In genomic region chr9:86979686-86980085, GRCh38 we compare ENCODE assay signal across 21 cellular contexts. TPM values are rescaled to one million over a fixed set of nuclear protein-coding genes. Genes with fewer than 3 reads are reported as not detected.
DNase-seq lines count a peak whose midpoint lies in the region; ATAC-seq and TF ChIP-seq lines count a peak whose summit lies in the region.
"Had no signal": no experiment of that assay in that cellular context is flagged by ENCODE, and none has a peak within 500 bp of the region (broad histone marks: within the 10 kb centered on the region; RNA-seq: fewer than 3 reads in every experiment).

No MANE protein-coding gene starts in this region.

- no peak for ATAC-seq in RWPE2 (ENCODE audit: low read depth)
- ATAC-seq in activated T-cell treated with anti-CD3 and anti-CD28 coated beads, Interleukin-2, amount 50 U/mL, for 72 hours (replicated peaks in 1 of 2): no peak
- ATAC-seq: Panc1 had no signal

- no peak overlapping the region for H3K4me3 ChIP-seq in breast epithelium
- H3K4me3 ChIP-seq in RWPE2 (ENCODE audit: severe bottlenecking): no peak overlapping the region
- no peak overlapping the region for H3K4me3 ChIP-seq in CD4-positive, alpha-beta memory T cell (ENCODE audit: low read length in 2 of 2)
- H3K4me3 ChIP-seq: BLaER1 had no signal

- H3K4me1 ChIP-seq in breast epithelium (no peaks in the 10 kb centered on the region), RWPE2 (ENCODE audit: insufficient read depth, poor library complexity, severe bottlenecking) (peaks cover 56% of the 10 kb centered on the region)
- H3K4me1 ChIP-seq in CD4-positive, alpha-beta memory T cell (ENCODE audit: insufficient read depth, low read length): no peaks in the 10 kb centered on the region
- H3K4me1 ChIP-seq: BLaER1 had no signal

- CTCF ChIA-PET in MCF 10A (lab: Yijun Ruan, JAX): interaction anchor here (1.0 to 2.0 kb wide), 4 partner anchors 9 to 565 kb away, joined by 3 to 11 read pairs (median 4); partner anchors contain the start of gene GAS1
- CTCF ChIA-PET in CD4-positive, alpha-beta memory T cell (lab: Charles Lee; ENCODE audit: partially characterized antibody): no interaction called here

- H3K27ac Mint-ChIP-seq in MCF 10A (ENCODE audit: low read depth, unreplicated experiment): peak overlapping the region; percentile 97
- peak overlapping the region; percentile 80 for H3K27ac Mint-ChIP-seq in osteocyte (ENCODE audit: unreplicated experiment)
- no peak overlapping the region for H3K27ac Mint-ChIP-seq in CD4-positive, alpha-beta memory T cell
- no peak overlapping the region for H3K27ac Mint-ChIP-seq in activated T-cell treated with anti-CD3 and anti-CD28 coated beads, Interleukin-2, amount 50 U/mL, for 72 hours
- H3K27ac Mint-ChIP-seq: IgD-negative memory B cell had no signal

- TF ChIP-seq CTCF in MCF 10A (IDR thresholded peaks at IDR 0.05; ENCODE audit: unreplicated experiment) (no peak), breast epithelium (IDR thresholded peaks at IDR 0.05) (no peak), RWPE2 (IDR thresholded peaks at IDR 0.05; ENCODE audit: poor library complexity, severe bottlenecking) (no peak), osteocyte (IDR thresholded peaks at IDR 0.05) (no peak)

- H3K27me3 Mint-ChIP-seq in MCF 10A (ENCODE audit: insufficient read depth, unreplicated experiment): no peaks in the 10 kb centered on the region
- H3K27me3 Mint-ChIP-seq in osteocyte (ENCODE audit: unreplicated experiment): no peaks in the 10 kb centered on the region
- peaks cover 11 to 20% of the 10 kb centered on the region in 2 donors for H3K27me3 Mint-ChIP-seq in CD4-positive, alpha-beta memory T cell
- H3K27me3 Mint-ChIP-seq in activated T-cell treated with anti-CD3 and anti-CD28 coated beads, Interleukin-2, amount 50 U/mL, for 72 hours (ENCODE audit: low read depth): peaks cover 32% of the 10 kb centered on the region
- H3K27me3 Mint-ChIP-seq: CD4-positive, CD25-positive, alpha-beta regulatory T cell had no signal

- DNase-seq in MCF 10A (ENCODE audit: unreplicated experiment): no peak
- DNase-seq in breast epithelium (ENCODE audit: low spot score in 2 of 2): no peak
- DNase-seq in RWPE2 (ENCODE audit: low spot score): no peak
- DNase-seq in epithelial cell of prostate (ENCODE audit: low read depth, low spot score): no peak
- no peak for DNase-seq in osteocyte (ENCODE audit: extremely low spot score, unreplicated experiment)
- no peak for DNase-seq in H4 (ENCODE audit: low spot score)
- no peak for DNase-seq in CD4-positive, alpha-beta memory T cell
- DNase-seq in activated T-cell treated with anti-CD3 and anti-CD28 coated beads, Interleukin-2, amount 50 U/mL, for 72 hours: no peak
- DNase-seq: CD4-positive, CD25-positive, alpha-beta regulatory T cell; GOT3; NCI-H1048; NCI-H1417 treated with DMSO at 0.1 percent for 48 hours; NCI-H1694 treated with DMSO at 0.1 percent for 48 hours; NCI-H2081; NCI-H2227 treated with DMSO at 0.1 percent for 48 hours; NCI-H510A; NCI-H69 had no signal

- POLR2A ChIA-PET in MCF 10A (lab: Yijun Ruan, JAX): interaction anchor here (1.7 to 11.6 kb wide), 3 partner anchors 9 to 32 kb away, joined by 4 to 174 read pairs (median 6); partner anchors contain the start of gene GAS1
- POLR2A ChIA-PET in CD4-positive, alpha-beta memory T cell (lab: Charles Lee; ENCODE audit: partially characterized antibody): no interaction called here

- H3K9me3 Mint-ChIP-seq in MCF 10A (ENCODE audit: unreplicated experiment): no peaks in the 10 kb centered on the region
- H3K9me3 Mint-ChIP-seq in osteocyte (ENCODE audit: unreplicated experiment): no peaks in the 10 kb centered on the region
- no peaks in the 10 kb centered on the region for H3K9me3 Mint-ChIP-seq in CD4-positive, alpha-beta memory T cell
- H3K9me3 Mint-ChIP-seq in activated T-cell treated with anti-CD3 and anti-CD28 coated beads, Interleukin-2, amount 50 U/mL, for 72 hours: no peaks in the 10 kb centered on the region

- intact Hi-C loops in MCF 10A (cut with micrococcal nuclease): no loop called here
- intact Hi-C loops in breast epithelium (cut with DNase I; ENCODE audit: low total_unique reads): no loop called here
- intact Hi-C loops in CD4-positive, alpha-beta memory T cell (cut with micrococcal nuclease): no loop called here

- no peak for TF ChIP-seq POLR2A in breast epithelium (IDR thresholded peaks at IDR 0.05)

- no peak overlapping the region for H3K4me3 Mint-ChIP-seq in MCF 10A (ENCODE audit: unreplicated experiment)
- no peak overlapping the region for H3K4me3 Mint-ChIP-seq in osteocyte (ENCODE audit: unreplicated experiment)
- H3K4me3 Mint-ChIP-seq in CD4-positive, alpha-beta memory T cell: no peak overlapping the region
- no peak overlapping the region for H3K4me3 Mint-ChIP-seq in activated T-cell treated with anti-CD3 and anti-CD28 coated beads, Interleukin-2, amount 50 U/mL, for 72 hours
- H3K4me3 Mint-ChIP-seq: CD4-positive, CD25-positive, alpha-beta regulatory T cell; IgD-negative memory B cell had no signal

- H3K36me3 ChIP-seq in breast epithelium: no peaks in the 10 kb centered on the region
- H3K36me3 ChIP-seq in RWPE2 (ENCODE audit: low read depth): no peaks in the 10 kb centered on the region
- H3K36me3 ChIP-seq in CD4-positive, alpha-beta memory T cell (ENCODE audit: insufficient read depth, low read length): no peaks in the 10 kb centered on the region
- H3K36me3 ChIP-seq: BLaER1 had no signal

- H3K9me3 ChIP-seq in breast epithelium (no peaks in the 10 kb centered on the region), RWPE2 (ENCODE audit: severe bottlenecking) (no peaks in the 10 kb centered on the region)
- H3K9me3 ChIP-seq in CD4-positive, alpha-beta memory T cell (ENCODE audit: control insufficient read depth in 1 of 2, low read length in 2 of 2): no peaks in the 10 kb centered on the region
- H3K9me3 ChIP-seq: BLaER1 had no signal

- H3K27me3 ChIP-seq in breast epithelium (no peaks in the 10 kb centered on the region), RWPE2 (ENCODE audit: insufficient read depth, poor library complexity, severe bottlenecking) (no peaks in the 10 kb centered on the region)
- H3K27me3 ChIP-seq in CD4-positive, alpha-beta memory T cell (ENCODE audit: insufficient read depth, low read length): no peaks in the 10 kb centered on the region
- H3K27me3 ChIP-seq: BLaER1 had no signal

- H3K27ac ChIP-seq in breast epithelium (no peak overlapping the region), RWPE2 (ENCODE audit: poor library complexity, severe bottlenecking) (peak overlapping the region; percentile 62), epithelial cell of prostate (peak overlapping the region; percentile 16)
- H3K27ac ChIP-seq in CD4-positive, alpha-beta memory T cell (ENCODE audit: low read depth, low read length): no peak overlapping the region
- H3K27ac ChIP-seq: BLaER1, KMS-11 had no signal

- H3K36me3 Mint-ChIP-seq in MCF 10A (ENCODE audit: insufficient read depth, unreplicated experiment): peaks cover 12% of the 10 kb centered on the region
- peaks cover 9% of the 10 kb centered on the region for H3K36me3 Mint-ChIP-seq in osteocyte (ENCODE audit: unreplicated experiment)
- H3K36me3 Mint-ChIP-seq in CD4-positive, alpha-beta memory T cell: no peaks in the 10 kb centered on the region
- no peaks in the 10 kb centered on the region for H3K36me3 Mint-ChIP-seq in activated T-cell treated with anti-CD3 and anti-CD28 coated beads, Interleukin-2, amount 50 U/mL, for 72 hours (ENCODE audit: insufficient read depth in 2 of 2)
- H3K36me3 Mint-ChIP-seq: CD4-positive, CD25-positive, alpha-beta regulatory T cell; IgD-negative memory B cell had no signal

- H3K4me1 Mint-ChIP-seq in MCF 10A (ENCODE audit: insufficient read depth, unreplicated experiment) (peaks cover 59% of the 10 kb centered on the region), osteocyte (ENCODE audit: unreplicated experiment) (peaks cover 86% of the 10 kb centered on the region)
- no peaks in the 10 kb centered on the region for H3K4me1 Mint-ChIP-seq in CD4-positive, alpha-beta memory T cell
- H3K4me1 Mint-ChIP-seq in activated T-cell treated with anti-CD3 and anti-CD28 coated beads, Interleukin-2, amount 50 U/mL, for 72 hours (ENCODE audit: low read depth): no peaks in the 10 kb centered on the region
- H3K4me1 Mint-ChIP-seq: CD4-positive, CD25-positive, alpha-beta regulatory T cell; IgD-negative memory B cell had no signal

- no TSS peak for BruUV-seq in MCF 10A (replicated peaks; lab: Mats Ljungman, UMichigan)

RNA-seq across cellular contexts. Expression of gene GAS1, which starts 32.4 kb away (rescaled TPM):
- total RNA-seq in MCF 10A (2022) (11.0 and 11.4 TPM in 2 replicates), breast epithelium (10 to 100 TPM; 48.2 to 99.9 (median 79.8) TPM), osteocyte (304 and 307 TPM in 2 replicates)
- 5.7 and 6.6 TPM in 2 replicates for total RNA-seq in H4 (2014; rRNA removed; shearing (Covaris generic))
- under 1 TPM; 0.79 to 0.97 TPM for total RNA-seq in CD4-positive, alpha-beta memory T cell
- under 1 TPM; 0.27 to 0.75 TPM for polyA plus RNA-seq in CD4-positive, alpha-beta memory T cell
- under 1 TPM; 0.07 to 0.12 TPM for total RNA-seq in activated T-cell treated with anti-CD3 and anti-CD28 coated beads, Interleukin-2, amount 50 U/mL, for 72 hours

Comparison
In these comparisons a context has a peak if more than half of its experiments do, and no peak if none do; other contexts are left out.
1. H3K27ac Mint-ChIP-seq: peak in MCF 10A (single experiment) and osteocyte (single experiment); none in CD4-positive, alpha-beta memory T cell (0 of 7) and activated T-cell treated with anti-CD3 and anti-CD28 coated beads, Interleukin-2, amount 50 U/mL, for 72 hours (single experiment).
2. H3K27ac ChIP-seq: peak in RWPE2 (single experiment) and epithelial cell of prostate (single experiment); none in breast epithelium (0 of 2) and CD4-positive, alpha-beta memory T cell (single experiment).